In the genomic region with DNA sequence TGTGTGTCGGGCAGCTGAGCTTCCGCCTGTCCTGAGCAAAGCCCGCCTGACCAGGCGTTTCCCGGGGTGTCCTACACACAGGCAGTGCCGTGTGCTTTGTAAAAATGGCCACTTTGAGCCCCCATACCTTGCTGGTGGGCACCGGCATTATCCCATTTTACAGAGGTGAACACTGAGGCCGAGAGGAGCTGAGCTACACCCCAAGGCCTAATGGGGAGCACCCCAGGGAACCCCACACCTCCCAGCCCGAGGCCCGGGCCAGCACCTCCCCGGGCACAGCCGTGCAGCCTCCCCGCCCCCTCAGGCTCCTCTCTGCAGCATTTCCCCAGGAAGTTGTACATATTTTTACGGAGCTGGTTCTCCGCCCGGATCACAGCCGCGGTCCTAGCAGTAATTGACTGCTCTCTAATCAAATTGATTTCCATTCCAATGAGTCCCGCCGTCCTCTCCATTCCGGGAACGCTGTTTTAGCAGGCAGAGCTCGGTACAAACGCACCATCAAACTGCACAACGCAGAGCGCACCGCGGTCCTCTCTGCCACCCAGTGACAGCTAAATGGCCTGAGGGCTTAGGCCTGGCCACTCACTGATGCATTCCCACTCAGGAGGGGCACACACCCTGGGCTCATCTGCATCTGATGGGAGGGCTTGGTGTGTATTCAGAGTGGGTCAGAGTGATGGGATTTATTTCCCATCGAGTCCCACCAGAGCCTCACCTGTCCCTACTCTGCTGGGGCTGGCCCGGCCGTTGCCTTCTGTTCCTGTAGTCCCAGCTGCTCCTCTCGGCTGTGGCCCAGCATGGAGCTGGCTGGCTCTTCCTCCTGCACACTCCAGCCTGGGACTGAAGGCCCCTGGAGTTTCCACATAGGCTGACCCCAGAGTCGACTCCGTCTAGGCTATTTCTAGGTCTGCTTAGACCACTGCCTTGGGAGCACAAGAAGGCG, we compare ENCODE assay signal across 26 cellular contexts. TPM values are rescaled to one million over a fixed set of nuclear protein-coding genes. Genes with fewer than 3 reads are reported as not detected.
A peak's percentile ranks its signal among the peaks of the same experiment; 100 is the strongest.
DNase-seq lines count a peak whose midpoint lies in the region; ATAC-seq, FAIRE-seq and TF ChIP-seq lines count a peak whose summit lies in the region.
"Had no signal": no experiment of that assay in that cellular context is flagged by ENCODE, and none has a peak within 500 bp of the region (broad histone marks: within the 10 kb centered on the region; RNA-seq: fewer than 3 reads in every experiment).

No MANE protein-coding gene starts in this region.

- H3K79me2 ChIP-seq in HepG2 (ENCODE audit: insufficient read depth, low read length) = no peaks in the 10 kb centered on the region

- H3K27me3 Mint-ChIP-seq in glutamatergic neuron (ENCODE audit: unreplicated experiment) = peaks cover 2% of the 10 kb centered on the region
- no peaks in the 10 kb centered on the region for H3K27me3 Mint-ChIP-seq in activated naive CD8-positive, alpha-beta T cell treated with anti-CD3 and anti-CD28 coated beads, Interleukin-2, amount 50 U/mL, for 24 hours
- H3K27me3 Mint-ChIP-seq: T-cell had no signal

- H3K4me2 ChIP-seq in HepG2 (ENCODE audit: low read depth, low read length) = no peak overlapping the region
- H3K4me2 ChIP-seq: PC-9 had no signal

- TF ChIP-seq EP300 in HepG2 (IDR thresholded peaks at IDR 0.05; ENCODE audit: low read depth in 2 of 2, low read length in 2 of 2) (no peak), HepG2 (CRISPR knock-in tag; IDR thresholded peaks at IDR 0.05; ENCODE audit: borderline replicate concordance) (no peak)

- H3K9me3 Mint-ChIP-seq in glutamatergic neuron (ENCODE audit: unreplicated experiment) = no peaks in the 10 kb centered on the region
- H3K9me3 Mint-ChIP-seq in activated naive CD8-positive, alpha-beta T cell treated with anti-CD3 and anti-CD28 coated beads, Interleukin-2, amount 50 U/mL, for 24 hours = no peaks in the 10 kb centered on the region
- H3K9me3 Mint-ChIP-seq: CD8-positive, alpha-beta T cell; H9; T-cell had no signal

- in situ Hi-C loops in HepG2 (cut with HindIII; ENCODE audit: extremely low pct_ligation_motif_present, low pct_unique_long_range_greater_than_20kb) = loop anchor here (25.0 kb wide), 1 partner anchor 265 kb away; no protein-coding TSS in a partner anchor

- H3K36me3 Mint-ChIP-seq in glutamatergic neuron (ENCODE audit: unreplicated experiment) = no peaks in the 10 kb centered on the region
- H3K36me3 Mint-ChIP-seq in activated naive CD8-positive, alpha-beta T cell treated with anti-CD3 and anti-CD28 coated beads, Interleukin-2, amount 50 U/mL, for 24 hours (ENCODE audit: low read depth) = no peaks in the 10 kb centered on the region
- H3K36me3 Mint-ChIP-seq: CD8-positive, alpha-beta T cell; T-cell had no signal

- no TSS peak for BruUV-seq in HepG2 (replicated peaks; lab: Mats Ljungman, UMichigan)

- no peak overlapping the region for H3K9ac ChIP-seq in HepG2 (ENCODE audit: insufficient read depth, low read depth, low read length)
- H3K9ac ChIP-seq: GM23248 had no signal

- H3K27ac Mint-ChIP-seq in glutamatergic neuron (ENCODE audit: unreplicated experiment) = no peak overlapping the region
- H3K27ac Mint-ChIP-seq in activated naive CD8-positive, alpha-beta T cell treated with anti-CD3 and anti-CD28 coated beads, Interleukin-2, amount 50 U/mL, for 24 hours = no peak overlapping the region
- H3K27ac Mint-ChIP-seq: CD8-positive, alpha-beta T cell; T-cell had no signal

- FAIRE-seq in HepG2 (lab: Jason Lieb, UNC) = no peak

- ATAC-seq in HepG2 (no peak), right lobe of liver (no peak), GM19023 (IDR thresholded peaks at IDR 0.05; ENCODE audit: unreplicated experiment) (no peak), HG02588 (IDR thresholded peaks at IDR 0.05; ENCODE audit: unreplicated experiment) (no peak)
- ATAC-seq in activated naive CD8-positive, alpha-beta T cell treated with anti-CD3 and anti-CD28 coated beads, Interleukin-2, amount 50 U/mL, for 24 hours = no peak
- ATAC-seq: CD8-positive, alpha-beta T cell; Right ventricle myocardium inferior; T-cell had no signal

- no peaks in the 10 kb centered on the region; a peak in 1 of 5 replicates for H3K27me3 ChIP-seq in HepG2 (ENCODE audit: control insufficient read depth in 1 of 2, insufficient read depth in 2 of 2, low read length in 2 of 2)
- no peaks in the 10 kb centered on the region for H3K27me3 ChIP-seq in right lobe of liver
- H3K27me3 ChIP-seq: SJCRH30 had no signal

- peaks cover 13% of the 10 kb centered on the region for H3K4me1 Mint-ChIP-seq in glutamatergic neuron (ENCODE audit: low read depth, unreplicated experiment)
- H3K4me1 Mint-ChIP-seq in activated naive CD8-positive, alpha-beta T cell treated with anti-CD3 and anti-CD28 coated beads, Interleukin-2, amount 50 U/mL, for 24 hours = peaks cover 3% of the 10 kb centered on the region

- TF ChIP-seq RAD21 in HepG2 (CRISPR knock-in tag; IDR thresholded peaks at IDR 0.05) = no peak

- 80% methylated on average over 24 of the region's 35 CpGs for WGBS in HepG2 (ENCODE audit: low lambda C conversion rate)
- WGBS in right lobe of liver (ENCODE audit: insufficient coverage, low coverage, low lambda C conversion rate, missing lambda C conversion rate) = 58% methylated on average over 10 of the region's 35 CpGs

- no peak overlapping the region for H3K4me3 ChIP-seq in HepG2 (replicated peaks in 1 of 3; ENCODE audit: insufficient read depth in 1 of 3, low read depth in 2 of 3, low read length in 3 of 3)
- no peak overlapping the region for H3K4me3 ChIP-seq in right lobe of liver
- H3K4me3 ChIP-seq: GM23248, PC-9, SJCRH30 had no signal

- POLR2A ChIA-PET in HepG2 (lab: Yijun Ruan, JAX) = no interaction called here

- TF ChIP-seq POLR2A in HepG2 (IDR thresholded peaks at IDR 0.05; ENCODE audit: insufficient read depth in 1 of 2, low read depth in 2 of 2, low read length in 2 of 2) (no peak), right lobe of liver (IDR thresholded peaks at IDR 0.05) (no peak)

- H3K9me3 ChIP-seq in HepG2 (ENCODE audit: low read length) (no peaks in the 10 kb centered on the region), right lobe of liver (no peaks in the 10 kb centered on the region)
- H3K9me3 ChIP-seq: SJCRH30 had no signal

- H3K36me3 ChIP-seq in HepG2 (replicated peaks in 1 of 2; ENCODE audit: control insufficient read depth in 1 of 2, insufficient read depth in 2 of 2, low read length in 2 of 2) (no peaks in the 10 kb centered on the region), right lobe of liver (no peaks in the 10 kb centered on the region)
- H3K36me3 ChIP-seq: SJCRH30 had no signal

- peaks cover 65% of the 10 kb centered on the region for H3K4me1 ChIP-seq in HepG2 (ENCODE audit: insufficient read depth, low read length)
- H3K4me1 ChIP-seq in right lobe of liver = peaks cover 0 to 36% (median 14%) of the 10 kb centered on the region in 4 donors

- H3K27ac ChIP-seq in HepG2 (ENCODE audit: extremely low read length, insufficient read depth, low read length) = no peak overlapping the region
- no peak overlapping the region for H3K27ac ChIP-seq in right lobe of liver
- H3K27ac ChIP-seq: C4-2B, GM23248, PC-9, SJCRH30 had no signal

- intact Hi-C loops in HepG2 (cut with micrococcal nuclease; ENCODE audit: unreplicated experiment) (no loop called here), right lobe of liver (cut with DNase I) (no loop called here)

- H2AFZ ChIP-seq in HepG2 (ENCODE audit: low read length) = no peak overlapping the region
- H2AFZ ChIP-seq: GM23248, PC-9 had no signal

- TF ChIP-seq CTCF in HepG2 (CRISPR knock-in tag; IDR thresholded peaks at IDR 0.05) (no peak), right lobe of liver (IDR thresholded peaks at IDR 0.05) (no peak), glutamatergic neuron (IDR thresholded peaks at IDR 0.05; ENCODE audit: partially characterized antibody, unreplicated experiment) (no peak)

- CTCF ChIA-PET in HepG2 (lab: Yijun Ruan, JAX; ENCODE audit: low intra/inter-chr PET ratio, low total read pairs) = no interaction called here

- no peak for DNase-seq in HepG2 (ENCODE audit: low spot score)
- no peak for DNase-seq in right lobe of liver
- DNase-seq in cerebellar cortex (ENCODE audit: low spot score) = peak; percentile 88
- peak; percentile 40 for DNase-seq in glutamatergic neuron
- no peak for DNase-seq in NCI-H69 (lab: John Stamatoyannopoulos, UW)
- DNase-seq in activated naive CD8-positive, alpha-beta T cell treated with anti-CD3 and anti-CD28 coated beads, Interleukin-2, amount 50 U/mL, for 24 hours = no peak
- DNase-seq: CD8-positive, alpha-beta T cell; DMS153; DND-41; GM23248; H9; Kasumi-1; NCI-H1092 treated with DMSO at 0.1 percent for 48 hours; NCI-H1436; NCI-H187; NCI-H2081 treated with DMSO at 0.1 percent for 48 hours; NCI-H2171; NCI-H524; NCI-H774; PC-9; SJCRH30; T-cell had no signal

- no peaks in the 10 kb centered on the region for H4K20me1 ChIP-seq in HepG2 (ENCODE audit: insufficient read depth, low read length)

- peak overlapping the region; percentile 34 for H3K4me3 Mint-ChIP-seq in glutamatergic neuron (ENCODE audit: unreplicated experiment)
- no peak overlapping the region for H3K4me3 Mint-ChIP-seq in activated naive CD8-positive, alpha-beta T cell treated with anti-CD3 and anti-CD28 coated beads, Interleukin-2, amount 50 U/mL, for 24 hours
- H3K4me3 Mint-ChIP-seq: CD8-positive, alpha-beta T cell; H9; T-cell had no signal

RNA-seq across cellular contexts. Expression of gene UBAC1, which starts 36.2 kb away (rescaled TPM):
- total RNA-seq in HepG2 (2016; rRNA removed; fragmentation: Illumina TruSeq; extraction: Trizol) (28.7 and 32.2 TPM in 2 replicates), right lobe of liver (10 to 100 TPM; 15.2 to 27.0 (median 16.5) TPM), glutamatergic neuron (ENCODE audit: unreplicated experiment) (48.4 TPM)
- total RNA-seq in HepG2 (2016; cell fraction: cytosol; rRNA removed; fragmentation: Illumina TruSeq; extraction: Trizol; ENCODE audit: low read depth) = 64.3 and 65.0 TPM in 2 replicates
- total RNA-seq in HepG2 (2016; cell fraction: insoluble cytoplasmic fraction; rRNA removed; fragmentation: Illumina TruSeq; extraction: Trizol) = 24.0 and 31.6 TPM in 2 replicates
- 72.1 and 78.0 TPM in 2 replicates for total RNA-seq in HepG2 (2016; cell fraction: membrane; rRNA removed; fragmentation: Illumina TruSeq; extraction: Trizol)
- 18.2 and 19.5 TPM in 2 replicates for total RNA-seq in HepG2 (2016; cell fraction: nucleus; rRNA removed; fragmentation: Illumina TruSeq; extraction: Trizol)
- 30.2 and 34.1 TPM in 2 replicates for polyA plus RNA-seq in HepG2 (2011; rRNA removed)
- 21.2 and 27.8 TPM in 2 replicates for polyA plus RNA-seq in HepG2 (2011; cell fraction: cytosol; rRNA removed)
- 62.0 and 64.4 TPM in 2 replicates for polyA plus RNA-seq in HepG2 (2011; cell fraction: nucleus; rRNA removed)
- 11.8 and 12.0 TPM in 2 replicates for polyA plus RNA-seq in HepG2 (2012)
- polyA plus RNA-seq in HepG2 (2016; cell fraction: cytosol; fragmentation: Illumina TruSeq; extraction: Trizol; ENCODE audit: low read depth) = 61.3 and 64.0 TPM in 2 replicates
- 30.7 and 32.1 TPM in 2 replicates for polyA plus RNA-seq in HepG2 (2016; cell fraction: insoluble cytoplasmic fraction; fragmentation: Illumina TruSeq; extraction: Trizol; ENCODE audit: low read depth)
- polyA plus RNA-seq in HepG2 (2016; cell fraction: membrane; fragmentation: Illumina TruSeq; extraction: Trizol; ENCODE audit: low read depth) = 65.3 TPM in 2 replicates
- polyA plus RNA-seq in HepG2 (2016; cell fraction: nucleus; fragmentation: Illumina TruSeq; extraction: Trizol; ENCODE audit: insufficient read depth, low read depth) = 36.3 and 39.7 TPM in 2 replicates
- 13.4 and 58.0 TPM in 2 replicates for polyA minus RNA-seq in HepG2 (2011; rRNA and poly(A)+ RNA removed; ENCODE audit: low replicate concordance)
- 6.0 and 8.0 TPM in 2 replicates for polyA minus RNA-seq in HepG2 (2011; cell fraction: cytosol; rRNA and poly(A)+ RNA removed)
- 11.2 and 18.6 TPM in 2 replicates for polyA minus RNA-seq in HepG2 (2011; cell fraction: nucleus; rRNA and poly(A)+ RNA removed)

Comparison
In these comparisons a context has a peak if more than half of its experiments do, and no peak if none do; other contexts are left out.
1. DNase-seq: peak in cerebellar cortex (single experiment) and glutamatergic neuron (single experiment); none in HepG2 (single experiment), right lobe of liver (0 of 3), NCI-H69 (single experiment) and activated naive CD8-positive, alpha-beta T cell treated with anti-CD3 and anti-CD28 coated beads, Interleukin-2, amount 50 U/mL, for 24 hours (single experiment).